9 cellular contexts compared by ENCODE assay signal in genomic region chr2:71454221-71455010, GRCh38. TPM values are rescaled to one million over a fixed set of nuclear protein-coding genes. Genes with fewer than 3 reads are reported as not detected.
A peak's percentile ranks its signal among the peaks of the same experiment; 100 is the strongest.
DNase-seq lines count a peak whose midpoint lies in the region; ATAC-seq and TF ChIP-seq lines count a peak whose summit lies in the region.
"Had no signal": no experiment of that assay in that cellular context is flagged by ENCODE, and none has a peak within 500 bp of the region (broad histone marks: within the 10 kb centered on the region; RNA-seq: fewer than 3 reads in every experiment).

No MANE protein-coding gene starts in this region.

- 49% methylated on average over 17 of the region's 17 CpGs for WGBS in HUES64

- TF ChIP-seq CTCF in kidney epithelial cell (IDR thresholded peaks at IDR 0.05; ENCODE audit: insufficient read depth, low read length, poor library complexity, severe bottlenecking): no peak

- no peak overlapping the region for H3K27ac ChIP-seq in HUES64 (ENCODE audit: low read depth, low read length)

- H3K27me3 ChIP-seq in HUES64 (ENCODE audit: insufficient read depth, low read length) (peaks cover 53% of the 10 kb centered on the region), kidney epithelial cell (ENCODE audit: control insufficient read depth, insufficient read depth, low read length) (no peaks in the 10 kb centered on the region), skeletal muscle satellite cell (ENCODE audit: control insufficient read depth, insufficient read depth, low read length) (peaks cover 6% of the 10 kb centered on the region)

- peak overlapping the region; percentile 59 for H3K4me3 ChIP-seq in HUES64 (ENCODE audit: low read length)
- H3K4me3 ChIP-seq in kidney epithelial cell (ENCODE audit: low read depth, low read length): peak overlapping the region; percentile 33
- peak overlapping the region; percentile 76 for H3K4me3 ChIP-seq in skeletal muscle satellite cell (ENCODE audit: low read length)
- H3K4me3 ChIP-seq: GM12878 had no signal

- H3K9ac ChIP-seq in HUES64 (ENCODE audit: low read depth, low read length) (no peak overlapping the region), skeletal muscle satellite cell (ENCODE audit: low read depth, low read length) (peak overlapping the region; percentile 70)

- no peaks in the 10 kb centered on the region for H3K9me3 ChIP-seq in HUES64 (ENCODE audit: insufficient read depth, low read depth, low read length)
- no peaks in the 10 kb centered on the region for H3K9me3 ChIP-seq in skeletal muscle satellite cell (replicated peaks; ENCODE audit: low read length)

- H3K4me2 ChIP-seq in skeletal muscle satellite cell (ENCODE audit: low read length): peak overlapping the region; percentile 94

- no peaks in the 10 kb centered on the region for H3K36me3 ChIP-seq in HUES64 (ENCODE audit: insufficient read depth, low read length)
- no peaks in the 10 kb centered on the region for H3K36me3 ChIP-seq in kidney epithelial cell (ENCODE audit: control insufficient read depth, insufficient read depth, low read length)
- no peaks in the 10 kb centered on the region for H3K36me3 ChIP-seq in skeletal muscle satellite cell (ENCODE audit: insufficient read depth, low read length)

- peaks cover 38% of the 10 kb centered on the region for H3K4me1 ChIP-seq in HUES64 (ENCODE audit: insufficient read depth, low read length)
- peaks cover 54% of the 10 kb centered on the region for H3K4me1 ChIP-seq in skeletal muscle satellite cell (ENCODE audit: control insufficient read depth, insufficient read depth, low read length)

- peak; percentile 35 for DNase-seq in cerebellar cortex (ENCODE audit: low spot score)
- no peak for DNase-seq in kidney epithelial cell (ENCODE audit: low read depth)
- no peak for DNase-seq in RKO (ENCODE audit: low spot score)
- no peak for DNase-seq in NCI-H2196 (lab: John Stamatoyannopoulos, UW; ENCODE audit: unreplicated experiment)

- no peak for ATAC-seq in HG03175 (IDR thresholded peaks at IDR 0.05; ENCODE audit: unreplicated experiment)
- no peak for ATAC-seq in HG03571 (IDR thresholded peaks at IDR 0.05; ENCODE audit: unreplicated experiment)
- ATAC-seq: GM12878 had no signal

RNA-seq across cellular contexts. Expression of gene DYSF, which starts 1.1 kb away (rescaled TPM):
- polyA plus RNA-seq in HUES64 (2013, experiment 1 of 2): 5.6 TPM
- polyA plus RNA-seq in HUES64 (2013, experiment 2 of 2): 5.8 TPM
- 42.8 and 49.0 TPM in 2 replicates for total RNA-seq in kidney epithelial cell
- 1.5 and 5.7 TPM in 2 replicates for total RNA-seq in skeletal muscle satellite cell (2012; rRNA removed)
